In genomic region chr1:109373051-109373593, GRCh38 we compare ENCODE assay signal across 16 cellular contexts. TPM values are rescaled to one million over a fixed set of nuclear protein-coding genes. Genes with fewer than 3 reads are reported as not detected.
DNase-seq lines count a peak whose midpoint lies in the region; TF ChIP-seq lines count a peak whose summit lies in the region.
"Had no signal": no experiment of that assay in that cellular context is flagged by ENCODE, and none has a peak within 500 bp of the region (broad histone marks: within the 10 kb centered on the region; RNA-seq: fewer than 3 reads in every experiment).

No MANE protein-coding gene starts in this region.

- H3K4me3 Mint-ChIP-seq in CD14-positive monocyte (peak overlapping the region in 1 of 2 donors; percentile 36), endothelial cell (ENCODE audit: unreplicated experiment) (no peak overlapping the region)
- H3K4me3 Mint-ChIP-seq in T-helper 1 cell treated with Interleukin-12 subunit alpha and Interleukin-12 subunit beta and Interleukin-4 antibody, amounts not matched to agents 30 μg/mL and 1 μg/mL, for 36 hours = peak overlapping the region; percentile 56
- H3K4me3 Mint-ChIP-seq: B cell had no signal

- H3K9me3 Mint-ChIP-seq in CD14-positive monocyte (peaks cover 0 to 4% (median 0%) of the 10 kb centered on the region in 7 donors), endothelial cell (ENCODE audit: unreplicated experiment) (no peaks in the 10 kb centered on the region)
- peaks cover 4% of the 10 kb centered on the region for H3K9me3 Mint-ChIP-seq in T-helper 1 cell treated with Interleukin-12 subunit alpha and Interleukin-12 subunit beta and Interleukin-4 antibody, amounts not matched to agents 30 μg/mL and 1 μg/mL, for 36 hours
- H3K9me3 Mint-ChIP-seq: naive thymus-derived CD4-positive, alpha-beta T cell had no signal

- no peaks in the 10 kb centered on the region for H3K36me3 ChIP-seq in osteoblast (ENCODE audit: insufficient read depth, low read length)
- H3K36me3 ChIP-seq: cardiac muscle cell, spleen had no signal

- H3K27ac Mint-ChIP-seq in CD14-positive monocyte = peak overlapping the region; percentile 51 to 93 (median 87)
- H3K27ac Mint-ChIP-seq in T-helper 1 cell treated with Interleukin-12 subunit alpha and Interleukin-12 subunit beta and Interleukin-4 antibody, amounts not matched to agents 30 μg/mL and 1 μg/mL, for 36 hours = peak overlapping the region; percentile 75
- peak overlapping the region; percentile 90 for H3K27ac Mint-ChIP-seq in endothelial cell (ENCODE audit: unreplicated experiment)
- H3K27ac Mint-ChIP-seq: B cell had no signal

- no peak overlapping the region for H3K4me3 ChIP-seq in osteoblast (ENCODE audit: insufficient read depth, low read length)
- H3K4me3 ChIP-seq: cardiac muscle cell, spleen had no signal

- H3K4me2 ChIP-seq in osteoblast (ENCODE audit: insufficient read depth, low read length) = no peak overlapping the region

- peaks cover 65% of the 10 kb centered on the region for H3K4me1 ChIP-seq in osteoblast (ENCODE audit: insufficient read depth, low read length)

- POLR2A ChIA-PET in GM10248 (lab: Yijun Ruan, JAX) = no interaction called here

- H3K79me2 ChIP-seq in osteoblast (ENCODE audit: insufficient read depth, low read length) = peaks cover 54% of the 10 kb centered on the region

- peak overlapping the region; percentile 21 for H3K27ac ChIP-seq in osteoblast (ENCODE audit: low read depth, low read length)
- H3K27ac ChIP-seq: cardiac muscle cell, VCaP had no signal

- peaks cover 7% of the 10 kb centered on the region in 2 donors for H3K36me3 Mint-ChIP-seq in CD14-positive monocyte
- H3K36me3 Mint-ChIP-seq in T-helper 1 cell treated with Interleukin-12 subunit alpha and Interleukin-12 subunit beta and Interleukin-4 antibody, amounts not matched to agents 30 μg/mL and 1 μg/mL, for 36 hours (ENCODE audit: low read depth) = peaks cover 4% of the 10 kb centered on the region
- H3K36me3 Mint-ChIP-seq in endothelial cell (ENCODE audit: low read depth, unreplicated experiment) = no peaks in the 10 kb centered on the region

- H3K4me1 Mint-ChIP-seq in CD14-positive monocyte (peaks cover 61% of the 10 kb centered on the region), endothelial cell (ENCODE audit: unreplicated experiment) (peaks cover 18% of the 10 kb centered on the region)
- H3K4me1 Mint-ChIP-seq in T-helper 1 cell treated with Interleukin-12 subunit alpha and Interleukin-12 subunit beta and Interleukin-4 antibody, amounts not matched to agents 30 μg/mL and 1 μg/mL, for 36 hours (ENCODE audit: low read depth) = peaks cover 43% of the 10 kb centered on the region

- TF ChIP-seq CTCF in CD14-positive monocyte (IDR thresholded peaks at IDR 0.05) = no peak
- no peak for TF ChIP-seq CTCF in endothelial cell (IDR thresholded peaks at IDR 0.05; ENCODE audit: unreplicated experiment)
- TF ChIP-seq CTCF in osteoblast (IDR thresholded peaks at IDR 0.05; ENCODE audit: extremely low read depth, low read depth, low read length) = no peak
- TF ChIP-seq CTCF in GM10248 (IDR thresholded peaks at IDR 0.05; ENCODE audit: control extremely low read depth, extremely low read depth, low read depth, missing control alignments) = no peak

- H3K9me3 ChIP-seq in osteoblast (ENCODE audit: low read depth, low read length) = no peaks in the 10 kb centered on the region
- H3K9me3 ChIP-seq: spleen had no signal

- CTCF ChIA-PET in GM10248 (lab: Yijun Ruan, JAX) = interaction anchor here (1.4 kb wide), 1 partner anchor 10 kb away, joined by 4 read pairs; no protein-coding TSS in a partner anchor

- no peaks in the 10 kb centered on the region for H4K20me1 ChIP-seq in osteoblast (ENCODE audit: insufficient read depth, low read length)

- DNase-seq in CD14-positive monocyte (ENCODE audit: low spot score) (no peak), endothelial cell (ENCODE audit: low spot score) (no peak), osteoblast (ENCODE audit: insufficient read length, low spot score, missing footprints) (no peak), DMS153 (lab: John Stamatoyannopoulos, UW) (no peak), amygdala (lab: John Stamatoyannopoulos, UW) (no peak), COR-L47 (lab: John Stamatoyannopoulos, UW) (no peak), GM10248 (ENCODE audit: extremely low spot score) (no peak)
- DNase-seq: GDM1; naive thymus-derived CD4-positive, alpha-beta T cell; NCI-H1048; NCI-H446 treated with DMSO at 0.1 percent for 48 hours; spleen had no signal

- intact Hi-C loops in CD14-positive monocyte (cut with micrococcal nuclease) = no loop called here

- no peaks in the 10 kb centered on the region for H3K27me3 ChIP-seq in osteoblast (ENCODE audit: insufficient read depth, low read length)
- H3K27me3 ChIP-seq: cardiac muscle cell had no signal

- H2AFZ ChIP-seq in osteoblast (ENCODE audit: low read length) = no peak overlapping the region

- H3K27me3 Mint-ChIP-seq in CD14-positive monocyte (ENCODE audit: low read depth in 3 of 3) (peaks cover 0 to 1% (median 0%) of the 10 kb centered on the region in 3 donors), endothelial cell (ENCODE audit: unreplicated experiment) (peaks cover 2% of the 10 kb centered on the region)
- peaks cover 6% of the 10 kb centered on the region for H3K27me3 Mint-ChIP-seq in T-helper 1 cell treated with Interleukin-12 subunit alpha and Interleukin-12 subunit beta and Interleukin-4 antibody, amounts not matched to agents 30 μg/mL and 1 μg/mL, for 36 hours (ENCODE audit: low read depth)

RNA-seq across cellular contexts. Expression of gene SORT1, which starts 24.6 kb away (rescaled TPM):
- 10 to 100 TPM; 35.3 to 41.1 TPM for polyA plus RNA-seq in CD14-positive monocyte
- 49.0 TPM for total RNA-seq in endothelial cell (ENCODE audit: unreplicated experiment)
- total RNA-seq in osteoblast = 45.1 and 48.5 TPM in 2 replicates
- polyA plus RNA-seq: naive thymus-derived CD4-positive, alpha-beta T cell had no signal

RNA-seq across cellular contexts. Expression of gene PSMA5, which starts 53.1 kb away (rescaled TPM):
- 100 to 1,000 TPM; 118 to 119 TPM for polyA plus RNA-seq in CD14-positive monocyte
- total RNA-seq in endothelial cell (ENCODE audit: unreplicated experiment) (84.9 TPM), osteoblast (41.5 and 45.6 TPM in 2 replicates)
